Comparison of ENCODE assay signal across 21 cellular contexts in genomic region chr19:3770136-3771032, GRCh38. TPM values are rescaled to one million over a fixed set of nuclear protein-coding genes. Genes with fewer than 3 reads are reported as not detected.
"Had no signal": no experiment of that assay in that cellular context is flagged by ENCODE, and none has a peak within 500 bp of the region (broad histone marks: within the 10 kb centered on the region; RNA-seq: fewer than 3 reads in every experiment).

No MANE protein-coding gene starts in this region.

- H3K4me1 ChIP-seq: heart left ventricle had no signal

- H3K9me3 ChIP-seq: heart left ventricle had no signal

- H3K27ac Mint-ChIP-seq: activated B cell treated with CpG ODN at 0.5 μM for 24 hours; activated CD4-positive, alpha-beta T cell treated with anti-CD3 and anti-CD28 coated beads, Interleukin-2, amount 10 ng/mL, durations not matched to agents 24 days and 14 days; activated naive CD8-positive, alpha-beta T cell treated with anti-CD3 and anti-CD28 coated beads for 36 hours; activated T-helper 1 cell treated with anti-CD3 and anti-CD28 coated beads, Interleukin-12 subunit alpha, Interleukin-12 subunit beta, Interleukin-2, Interleukin-4 antibody, amounts not matched to agents 30 ng/mL and 10 ng/mL and 1 ng/mL, durations not matched to agents 14 hours and 24 hours and 36 hours; stimulated activated naive B cell treated with anti-CD40 and anti-IgM and Interleukin-4, amounts not matched to agents 10 μg/mL and 1 μg/mL and 100 μg/mL, for 72 hours; T-helper 1 cell treated with Interleukin-12 subunit alpha and Interleukin-12 subunit beta and Interleukin-4 antibody, amounts not matched to agents 30 μg/mL and 1 μg/mL, for 36 hours had no signal

- DNase-seq: activated B cell treated with CpG ODN at 0.5 μM for 24 hours; activated CD4-positive, alpha-beta T cell treated with anti-CD3 and anti-CD28 coated beads, Interleukin-2, amount 10 ng/mL, durations not matched to agents 24 days and 14 days; activated naive CD8-positive, alpha-beta T cell treated with anti-CD3 and anti-CD28 coated beads for 36 hours; anterior cingulate cortex; heart left ventricle; naive thymus-derived CD4-positive, alpha-beta T cell; nucleus accumbens; stimulated activated CD4-positive, alpha-beta T cell treated with anti-CD3 and anti-CD28 coated beads, Interleukin-15, amount 100 ng/mL, for 24 hours; stimulated activated CD4-positive, alpha-beta T cell treated with anti-CD3 and anti-CD28 coated beads, Interleukin-4, amount 100 ng/mL, for 1 hour; stimulated activated naive B cell treated with anti-CD40 and anti-IgM and Interleukin-4, amounts not matched to agents 10 μg/mL and 1 μg/mL and 100 μg/mL, for 72 hours; trophoblast cell had no signal

- H3K9me3 Mint-ChIP-seq: activated B cell treated with CpG ODN at 0.5 μM for 24 hours; activated CD4-positive, alpha-beta T cell treated with anti-CD3 and anti-CD28 coated beads, Interleukin-2, amount 10 ng/mL, durations not matched to agents 24 days and 14 days; activated naive CD8-positive, alpha-beta T cell treated with anti-CD3 and anti-CD28 coated beads for 36 hours; activated T-helper 1 cell treated with anti-CD3 and anti-CD28 coated beads, Interleukin-12 subunit alpha, Interleukin-12 subunit beta, Interleukin-2, Interleukin-4 antibody, amounts not matched to agents 30 ng/mL and 10 ng/mL and 1 ng/mL, durations not matched to agents 14 hours and 24 hours and 36 hours; stimulated activated naive B cell treated with anti-CD40 and anti-IgM and Interleukin-4, amounts not matched to agents 10 μg/mL and 1 μg/mL and 100 μg/mL, for 72 hours; T-helper 1 cell treated with Interleukin-12 subunit alpha and Interleukin-12 subunit beta and Interleukin-4 antibody, amounts not matched to agents 30 μg/mL and 1 μg/mL, for 36 hours had no signal

- H3K27me3 Mint-ChIP-seq: activated B cell treated with CpG ODN at 0.5 μM for 24 hours; activated CD4-positive, alpha-beta T cell treated with anti-CD3 and anti-CD28 coated beads, Interleukin-2, amount 10 ng/mL, durations not matched to agents 24 days and 14 days; activated naive CD8-positive, alpha-beta T cell treated with anti-CD3 and anti-CD28 coated beads for 36 hours; naive thymus-derived CD4-positive, alpha-beta T cell; stimulated activated naive B cell treated with anti-CD40 and anti-IgM and Interleukin-4, amounts not matched to agents 10 μg/mL and 1 μg/mL and 100 μg/mL, for 72 hours had no signal

- H3K4me3 ChIP-seq: heart left ventricle, skin epidermis had no signal

- H3K27ac ChIP-seq: heart left ventricle, skin epidermis had no signal

- H3K27me3 ChIP-seq: heart left ventricle had no signal

- H3K4me3 Mint-ChIP-seq: activated B cell treated with CpG ODN at 0.5 μM for 24 hours; activated CD4-positive, alpha-beta T cell treated with anti-CD3 and anti-CD28 coated beads, Interleukin-2, amount 10 ng/mL, durations not matched to agents 24 days and 14 days; activated naive CD8-positive, alpha-beta T cell treated with anti-CD3 and anti-CD28 coated beads for 36 hours; activated T-helper 1 cell treated with anti-CD3 and anti-CD28 coated beads, Interleukin-12 subunit alpha, Interleukin-12 subunit beta, Interleukin-2, Interleukin-4 antibody, amounts not matched to agents 30 ng/mL and 10 ng/mL and 1 ng/mL, durations not matched to agents 14 hours and 24 hours and 36 hours; naive thymus-derived CD4-positive, alpha-beta T cell; stimulated activated naive B cell treated with anti-CD40 and anti-IgM and Interleukin-4, amounts not matched to agents 10 μg/mL and 1 μg/mL and 100 μg/mL, for 72 hours; T-helper 1 cell treated with Interleukin-12 subunit alpha and Interleukin-12 subunit beta and Interleukin-4 antibody, amounts not matched to agents 30 μg/mL and 1 μg/mL, for 36 hours had no signal

RNA-seq across cellular contexts. Expression of gene RAX2, which starts 1.6 kb away (rescaled TPM):
- total RNA-seq: activated B cell treated with CpG ODN at 0.5 μM for 24 hours; activated CD4-positive, alpha-beta T cell treated with anti-CD3 and anti-CD28 coated beads, Interleukin-2, amount 10 ng/mL, durations not matched to agents 24 days and 14 days; activated CD8-positive, alpha-beta memory T cell treated with anti-CD3 and anti-CD28 coated beads for 36 hours; activated naive CD8-positive, alpha-beta T cell treated with anti-CD3 and anti-CD28 coated beads for 36 hours; activated T-helper 1 cell treated with anti-CD3 and anti-CD28 coated beads, Interleukin-12 subunit alpha, Interleukin-12 subunit beta, Interleukin-2, Interleukin-4 antibody, amounts not matched to agents 30 ng/mL and 10 ng/mL and 1 ng/mL, durations not matched to agents 14 hours and 24 hours and 36 hours; dermis microvascular lymphatic vessel endothelial cell; epithelial cell of proximal tubule; heart left ventricle; left lobe of liver; lung microvascular endothelial cell; mononuclear cell; naive thymus-derived CD4-positive, alpha-beta T cell; posterior vena cava had no signal
- polyA plus RNA-seq: heart left ventricle; naive thymus-derived CD4-positive, alpha-beta T cell had no signal
